ENCODE assay signal across 1 cellular context in genomic region chr19:49744946-49745381, GRCh38.
A peak's percentile ranks its signal among the peaks of the same experiment; 100 is the strongest.
TF ChIP-seq lines count a peak whose summit lies in the region.

No MANE protein-coding gene starts in this region.

TF ChIP-seq in H1, 55 proteins besides CTCF, POLR2A, EP300 and RAD21 (continued from another document):
- TF ChIP-seq CHD7 (IDR thresholded peaks at IDR 0.05; ENCODE audit: insufficient replicate concordance, low read length) (no peak), NANOG (IDR thresholded peaks at IDR 0.05; ENCODE audit: insufficient read depth, low read depth, low read length, poor library complexity, severe bottlenecking) (no peak), SP2 (IDR thresholded peaks at IDR 0.05; ENCODE audit: low read length) (peak; percentile 38; the same call in 1 of the 2 replicates), GABPA (IDR thresholded peaks at IDR 0.05; ENCODE audit: borderline replicate concordance, insufficient read depth, low read length) (no peak)
